ENCODE assay signal across 16 cellular contexts in the genomic region with DNA sequence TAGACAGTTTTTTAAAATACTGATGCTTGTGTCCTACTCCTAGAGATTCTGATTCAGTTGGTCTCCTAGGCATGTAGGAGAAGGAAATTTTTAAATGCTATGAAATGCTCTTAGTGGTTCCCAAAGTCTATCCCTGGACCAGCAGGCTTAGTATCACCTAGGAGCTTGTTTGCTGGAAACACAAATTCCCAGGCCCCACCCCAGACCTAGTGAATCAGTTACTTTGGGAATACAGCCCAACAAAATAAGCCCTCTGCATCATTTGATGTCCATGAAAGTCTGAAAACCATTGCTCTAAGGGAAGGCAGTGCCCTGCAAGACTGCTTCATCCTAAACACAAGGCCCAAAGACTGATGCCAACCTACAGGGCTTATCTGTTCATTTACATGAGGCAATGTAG.
"Had no signal": no experiment of that assay in that cellular context is flagged by ENCODE, and none has a peak within 500 bp of the region (broad histone marks: within the 10 kb centered on the region; RNA-seq: fewer than 3 reads in every experiment).

No MANE protein-coding gene starts in this region.

- H3K4me3 ChIP-seq: heart left ventricle, lung, upper lobe of right lung had no signal

- H3K9me3 ChIP-seq: heart left ventricle, upper lobe of right lung had no signal

- DNase-seq: activated CD4-positive, alpha-beta T cell treated with anti-CD3 and anti-CD28 coated beads, Interleukin-2, amount 10 ng/mL, durations not matched to agents 7 days and 5 days; activated CD8-positive, alpha-beta T cell treated with anti-CD3 and anti-CD28 coated beads, Interleukin-2, amount 10 ng/mL, durations not matched to agents 7 days and 5 days; activated naive CD4-positive, alpha-beta T cell treated with anti-CD3 and anti-CD28 coated beads for 36 hours; activated T-cell treated with anti-CD3 and anti-CD28 coated beads, Interleukin-2, amount 50 U/mL, for 24 hours; effector CD8-positive, alpha-beta T cell; heart left ventricle; left cardiac atrium; nephron progenitor cell; nucleus accumbens; posterior cingulate gyrus; retina; stimulated activated naive B cell treated with anti-CD40 and anti-IgM and Interleukin-4, amounts not matched to agents 10 μg/mL and 1 μg/mL and 100 μg/mL, for 72 hours; T1000; upper lobe of right lung had no signal

- ATAC-seq: activated CD4-positive, CD25-positive, alpha-beta regulatory T cell treated with anti-CD3 and anti-CD28 coated beads, Interleukin-2, amount 50 U/mL, for 24 hours; activated CD8-positive, alpha-beta T cell treated with anti-CD3 and anti-CD28 coated beads, Interleukin-2, amount 10 ng/mL, durations not matched to agents 7 days and 5 days; heart left ventricle; stimulated activated naive B cell treated with anti-CD40 and anti-IgM and Interleukin-4, amounts not matched to agents 10 μg/mL and 1 μg/mL and 100 μg/mL, for 72 hours; upper lobe of right lung had no signal

- H3K27me3 ChIP-seq: heart left ventricle, upper lobe of right lung had no signal

- H3K36me3 ChIP-seq: heart left ventricle, upper lobe of right lung had no signal

- H3K27ac ChIP-seq: heart left ventricle, upper lobe of right lung had no signal
